In the genomic region with DNA sequence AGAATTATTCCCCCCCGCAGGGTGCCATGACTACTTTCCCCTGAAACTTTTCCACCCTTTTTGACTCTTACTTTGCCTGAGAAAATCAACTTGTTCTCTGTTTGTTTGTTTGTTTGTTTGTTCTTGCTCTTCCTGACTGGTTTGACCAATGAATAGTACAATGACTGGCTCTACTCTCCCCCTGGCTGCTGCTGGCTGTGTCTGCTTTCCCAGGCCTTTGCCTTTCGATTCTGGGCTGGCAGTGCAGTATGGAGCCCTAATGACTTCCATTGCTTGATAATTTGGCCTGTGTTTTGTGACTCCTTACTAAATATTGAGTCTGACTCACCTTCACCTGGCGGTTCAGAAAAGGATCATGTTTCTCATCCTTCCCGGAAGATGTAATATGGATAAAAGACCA, we compare ENCODE assay signal across 19 cellular contexts.
"Had no signal": no experiment of that assay in that cellular context is flagged by ENCODE, and none has a peak within 500 bp of the region (broad histone marks: within the 10 kb centered on the region; RNA-seq: fewer than 3 reads in every experiment).

No MANE protein-coding gene starts in this region.

- H3K4me3 ChIP-seq: esophagus muscularis mucosa, gastrocnemius medialis, lung, pancreas, prostate gland, right lobe of liver, suprapubic skin, thyroid gland had no signal

- H3K27ac ChIP-seq: epithelial cell of prostate, esophagus muscularis mucosa, pancreas, prostate gland, right lobe of liver, suprapubic skin, thyroid gland had no signal

- H3K27me3 ChIP-seq: esophagus muscularis mucosa, gastrocnemius medialis, pancreas, right lobe of liver, suprapubic skin, thyroid gland had no signal

- H3K36me3 ChIP-seq: esophagus muscularis mucosa, gastrocnemius medialis, pancreas, prostate gland, right lobe of liver, suprapubic skin, thyroid gland had no signal

- DNase-seq: effector memory CD4-positive, alpha-beta T cell; gastrocnemius medialis; left colon; left ventricle myocardium superior; mesenchymal stem cell; midbrain; occipital lobe; pancreas; retina; right lobe of liver; stimulated activated CD4-positive, alpha-beta T cell treated with anti-CD3 and anti-CD28 coated beads, Interleukin-4, amount 100 ng/mL, for 1 hour; stimulated activated CD8-positive, alpha-beta memory T cell treated with anti-CD3 and anti-CD28 coated beads, Interleukin-4, amount 100 ng/mL, for 48 hours; stimulated activated naive CD8-positive, alpha-beta T cell treated with anti-CD3 and anti-CD28 coated beads, Interleukin-15, Interleukin-2, amounts not matched to agents 100 U/mL and 50 U/mL, for 24 hours; thyroid gland had no signal

- ATAC-seq: left colon; left ventricle myocardium superior; pancreas; right lobe of liver; stimulated activated naive CD8-positive, alpha-beta T cell treated with anti-CD3 and anti-CD28 coated beads, Interleukin-15, Interleukin-2, amounts not matched to agents 100 U/mL and 50 U/mL, for 24 hours had no signal

- H3K4me1 ChIP-seq: esophagus muscularis mucosa, pancreas, prostate gland, right lobe of liver, suprapubic skin, thyroid gland had no signal
